ENCODE assay signal across 9 cellular contexts in genomic region chr2:216539791-216540241, GRCh38. TPM values are rescaled to one million over a fixed set of nuclear protein-coding genes. Genes with fewer than 3 reads are reported as not detected.
DNase-seq lines count a peak whose midpoint lies in the region; ATAC-seq and TF ChIP-seq lines count a peak whose summit lies in the region.
"Had no signal": no experiment of that assay in that cellular context is flagged by ENCODE, and none has a peak within 500 bp of the region (broad histone marks: within the 10 kb centered on the region; RNA-seq: fewer than 3 reads in every experiment).

No MANE protein-coding gene starts in this region.

- no peak overlapping the region for H3K27ac Mint-ChIP-seq in activated CD4-positive, alpha-beta memory T cell treated with anti-CD3 and anti-CD28 coated beads for 36 hours

- POLR2A ChIA-PET in activated CD4-positive, alpha-beta memory T cell treated with anti-CD3 and anti-CD28 coated beads for 36 hours (lab: Charles Lee): no interaction called here

- peak overlapping the region in 7 of 8 donors; percentile 33 to 82 (median 57) for H3K27ac ChIP-seq in spleen

- peaks cover 0 to 4% (median 0%) of the 10 kb centered on the region in 7 donors for H3K27me3 ChIP-seq in spleen (replicated peaks in 1 of 7)

- intact Hi-C loops in spleen (cut with DNase I; ENCODE audit: low total_unique reads): no loop called here
- intact Hi-C loops in activated CD4-positive, alpha-beta memory T cell treated with anti-CD3 and anti-CD28 coated beads for 36 hours (cut with micrococcal nuclease): no loop called here

- ATAC-seq in GM19455 (IDR thresholded peaks at IDR 0.05; ENCODE audit: unreplicated experiment): peak; percentile 60

- peaks cover 0 to 50% (median 34%) of the 10 kb centered on the region in 6 donors for H3K4me1 ChIP-seq in spleen

- CTCF ChIA-PET in activated CD4-positive, alpha-beta memory T cell treated with anti-CD3 and anti-CD28 coated beads for 36 hours (lab: Charles Lee): interaction anchor here (0.7 kb wide), 1 partner anchor 127 kb away, joined by 3 read pairs; no protein-coding TSS in a partner anchor

- H3K9me3 ChIP-seq in spleen: no peaks in the 10 kb centered on the region

- H3K36me3 Mint-ChIP-seq in activated CD4-positive, alpha-beta memory T cell treated with anti-CD3 and anti-CD28 coated beads for 36 hours: no peaks in the 10 kb centered on the region

- no peak for TF ChIP-seq CTCF in spleen (IDR thresholded peaks at IDR 0.05 in 8 of 11, conservative IDR thresholded peaks at IDR 0.05 in 3 of 11)

- no peak overlapping the region for H3K4me3 Mint-ChIP-seq in activated CD4-positive, alpha-beta memory T cell treated with anti-CD3 and anti-CD28 coated beads for 36 hours
- H3K4me3 Mint-ChIP-seq: neural crest cell had no signal

- no peak overlapping the region for H3K4me3 ChIP-seq in spleen

- no peaks in the 10 kb centered on the region for H3K36me3 ChIP-seq in spleen

- WGBS in spleen, 5 donors: 43 to 50% (median 47%) methylated on average over 4 of the region's 4 CpGs

- peaks cover 4% of the 10 kb centered on the region for H3K27me3 Mint-ChIP-seq in activated CD4-positive, alpha-beta memory T cell treated with anti-CD3 and anti-CD28 coated beads for 36 hours

- TF ChIP-seq POLR2A in spleen (IDR thresholded peaks at IDR 0.05): no peak

- no peaks in the 10 kb centered on the region for H3K9me3 Mint-ChIP-seq in activated CD4-positive, alpha-beta memory T cell treated with anti-CD3 and anti-CD28 coated beads for 36 hours
- H3K9me3 Mint-ChIP-seq: neural crest cell had no signal

- H3K4me1 Mint-ChIP-seq in activated CD4-positive, alpha-beta memory T cell treated with anti-CD3 and anti-CD28 coated beads for 36 hours (ENCODE audit: low read depth): peaks cover 5% of the 10 kb centered on the region

- peak; percentile 94 for DNase-seq in NCI-H2029 (lab: John Stamatoyannopoulos, UW)
- peak; percentile 48 to 83 for DNase-seq in dermis microvascular lymphatic vessel endothelial cell (ENCODE audit: low read depth in 2 of 2)
- DNase-seq in spleen: peak; percentile 79
- DNase-seq in inferior parietal cortex (ENCODE audit: extremely low spot score): no peak
- no peak for DNase-seq in AG08396 (ENCODE audit: low spot score)
- DNase-seq in activated CD4-positive, alpha-beta memory T cell treated with anti-CD3 and anti-CD28 coated beads for 36 hours: no peak
- DNase-seq in stimulated activated naive CD4-positive, alpha-beta T cell treated with Interleukin-2 at 50 U/mL for 16 hours (lab: John Stamatoyannopoulos, UW): no peak

RNA-seq across cellular contexts. Expression of gene RPL37A, which starts 41.2 kb away (rescaled TPM):
- 1,529 and 2,341 TPM in 2 replicates for total RNA-seq in dermis microvascular lymphatic vessel endothelial cell
- 1,000 to 10,000 TPM in 4 of 7 donors, 100 to 1,000 TPM in 3; 688 to 2,288 (median 1,633) TPM for total RNA-seq in spleen
- polyA plus RNA-seq in spleen: 1,000 to 10,000 TPM; 5,553 to 9,110 (median 7,989) TPM
- 1,000 to 10,000 TPM; 4,165 to 4,237 TPM for total RNA-seq in activated CD4-positive, alpha-beta memory T cell treated with anti-CD3 and anti-CD28 coated beads for 36 hours

Comparison
In these comparisons a context has a peak if more than half of its experiments do, and no peak if none do; other contexts are left out.
1. DNase-seq: peak in NCI-H2029 (single experiment), dermis microvascular lymphatic vessel endothelial cell (2 of 2) and spleen (single experiment); none in inferior parietal cortex (single experiment), AG08396 (single experiment), activated CD4-positive, alpha-beta memory T cell treated with anti-CD3 and anti-CD28 coated beads for 36 hours (single experiment) and stimulated activated naive CD4-positive, alpha-beta T cell treated with Interleukin-2 at 50 U/mL for 16 hours (single experiment).